In the genomic region with DNA sequence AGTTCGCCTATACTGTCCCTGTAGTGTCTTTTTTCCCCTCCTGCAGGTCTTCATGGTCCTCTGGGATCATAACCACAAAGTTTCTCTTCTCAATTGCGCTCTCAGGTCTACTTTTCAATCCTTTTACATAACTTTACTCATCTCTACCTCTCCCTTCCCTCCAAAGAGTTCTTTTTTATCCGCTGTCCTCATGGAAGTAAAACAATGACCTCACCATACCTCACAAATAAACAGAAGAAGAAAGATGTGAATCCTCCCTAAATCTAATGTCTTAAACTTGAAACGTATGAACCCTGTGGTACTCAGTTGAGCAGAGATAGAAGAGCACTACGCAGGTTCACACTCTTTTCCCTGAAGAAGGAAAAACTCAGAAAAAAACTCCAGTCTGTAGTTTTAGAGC, we compare ENCODE assay signal across 1 cellular context.
TF ChIP-seq lines count a peak whose summit lies in the region.

No MANE protein-coding gene starts in this region.

TF ChIP-seq in GM12878, 131 proteins besides CTCF, POLR2A, EP300 and RAD21:
- TF ChIP-seq HDAC2 (IDR thresholded peaks at IDR 0.05) (no peak), ZNF217 (IDR thresholded peaks at IDR 0.05) (no peak), PKNOX1 (IDR thresholded peaks at IDR 0.05) (no peak), RELB (IDR thresholded peaks at IDR 0.05; ENCODE audit: low read depth) (no peak), FOXM1 (IDR thresholded peaks at IDR 0.05; ENCODE audit: low read depth, low read length) (no peak), NR2C2 (IDR thresholded peaks at IDR 0.05; ENCODE audit: borderline replicate concordance, control insufficient read depth, insufficient read length, low read depth) (no peak), YY1 (IDR thresholded peaks at IDR 0.05; ENCODE audit: low read depth, low read length) (no peak), NRF1 (conservative IDR thresholded peaks at IDR 0.05; ENCODE audit: low read depth, low read length) (no peak), ESRRA (IDR thresholded peaks at IDR 0.05; ENCODE audit: low read length) (no peak), HDGF (IDR thresholded peaks at IDR 0.05) (no peak), TCF7 (IDR thresholded peaks at IDR 0.05; ENCODE audit: borderline replicate concordance) (no peak), BCL3 (IDR thresholded peaks at IDR 0.05; ENCODE audit: borderline replicate concordance, insufficient read depth, low read depth, low read length, poor library complexity, severe bottlenecking) (no peak), BHLHE40 (IDR thresholded peaks at IDR 0.05; ENCODE audit: borderline replicate concordance in 1 of 2, low read depth in 2 of 2, low read length in 1 of 2) (no peak)
- TF ChIP-seq, protein P1, sequence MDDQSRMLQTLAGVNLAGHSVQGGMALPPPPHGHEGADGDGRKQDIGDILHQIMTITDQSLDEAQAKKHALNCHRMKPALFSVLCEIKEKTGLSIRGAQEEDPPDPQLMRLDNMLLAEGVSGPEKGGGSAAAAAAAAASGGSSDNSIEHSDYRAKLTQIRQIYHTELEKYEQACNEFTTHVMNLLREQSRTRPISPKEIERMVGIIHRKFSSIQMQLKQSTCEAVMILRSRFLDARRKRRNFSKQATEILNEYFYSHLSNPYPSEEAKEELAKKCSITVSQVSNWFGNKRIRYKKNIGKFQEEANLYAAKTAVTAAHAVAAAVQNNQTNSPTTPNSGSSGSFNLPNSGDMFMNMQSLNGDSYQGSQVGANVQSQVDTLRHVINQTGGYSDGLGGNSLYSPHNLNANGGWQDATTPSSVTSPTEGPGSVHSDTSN (IDR thresholded peaks at IDR 0.05; ENCODE audit: insufficient replicate concordance, low read depth, low read length): no peak
TF ChIP-seq in GM12878: peak in this region for 0.
